In genomic region chr14:89681086-89682018, GRCh38 we compare ENCODE assay signal across 8 cellular contexts.
DNase-seq lines count a peak whose midpoint lies in the region; ATAC-seq and TF ChIP-seq lines count a peak whose summit lies in the region.

No MANE protein-coding gene starts in this region.

- peaks cover 3% of the 10 kb centered on the region for H3K27me3 ChIP-seq in osteoblast (ENCODE audit: insufficient read depth, low read length)

- ATAC-seq in GM18508 (IDR thresholded peaks at IDR 0.05; ENCODE audit: insufficient read depth, unreplicated experiment) (peak; percentile 69), HG02798 (IDR thresholded peaks at IDR 0.05; ENCODE audit: poor library complexity, unreplicated experiment) (peak; percentile 86)

- no peaks in the 10 kb centered on the region for H3K36me3 ChIP-seq in SK-N-MC (ENCODE audit: insufficient read depth, low read length)
- no peaks in the 10 kb centered on the region for H3K36me3 ChIP-seq in osteoblast (ENCODE audit: insufficient read depth, low read length)

- H3K4me3 ChIP-seq in SK-N-MC (no peak overlapping the region), osteoblast (ENCODE audit: insufficient read depth, low read length) (no peak overlapping the region)

- peak overlapping the region; percentile 7; the same call in 1 of the 2 replicates for H3K27ac ChIP-seq in SK-N-MC
- H3K27ac ChIP-seq in osteoblast (ENCODE audit: low read depth, low read length) = no peak overlapping the region

- DNase-seq in SK-N-MC (ENCODE audit: low read depth, low spot score) = no peak
- peak; percentile 8 for DNase-seq in effector CD4-positive, alpha-beta T cell
- peak; percentile 44 to 53 for DNase-seq in stimulated activated CD8-positive, alpha-beta memory T cell treated with anti-CD3 and anti-CD28 coated beads, Interleukin-7, amount 100 ng/mL, for 4 hours (ENCODE audit: low read depth in 2 of 2)
- no peak for DNase-seq in NCI-H2196 treated with DMSO at 0.1 percent for 48 hours (lab: John Stamatoyannopoulos, UW; ENCODE audit: unreplicated experiment)
- no peak for DNase-seq in osteoblast (ENCODE audit: insufficient read length, low spot score, missing footprints)
- DNase-seq in NCI-H1436 treated with DMSO at 0.1 percent for 48 hours (lab: John Stamatoyannopoulos, UW) = no peak

- no peaks in the 10 kb centered on the region for H3K4me1 ChIP-seq in osteoblast (ENCODE audit: insufficient read depth, low read length)

- no peak overlapping the region for H3K4me2 ChIP-seq in osteoblast (ENCODE audit: insufficient read depth, low read length)

- H2AFZ ChIP-seq in osteoblast (ENCODE audit: low read length) = no peak overlapping the region

- no peaks in the 10 kb centered on the region for H3K79me2 ChIP-seq in osteoblast (ENCODE audit: insufficient read depth, low read length)

- H4K20me1 ChIP-seq in osteoblast (ENCODE audit: insufficient read depth, low read length) = no peaks in the 10 kb centered on the region

- H3K9ac ChIP-seq in SK-N-MC (ENCODE audit: insufficient read length) = no peak overlapping the region

- H3K9me3 ChIP-seq in SK-N-MC (ENCODE audit: low read depth, low read length) = no peaks in the 10 kb centered on the region
- no peaks in the 10 kb centered on the region for H3K9me3 ChIP-seq in osteoblast (ENCODE audit: low read depth, low read length)

- TF ChIP-seq CTCF in osteoblast (IDR thresholded peaks at IDR 0.05; ENCODE audit: extremely low read depth, low read depth, low read length) = no peak

Comparison
In these comparisons a context has a peak if more than half of its experiments do, and no peak if none do; other contexts are left out.
1. DNase-seq: peak in effector CD4-positive, alpha-beta T cell (single experiment) and stimulated activated CD8-positive, alpha-beta memory T cell treated with anti-CD3 and anti-CD28 coated beads, Interleukin-7, amount 100 ng/mL, for 4 hours (2 of 2); none in SK-N-MC (single experiment), NCI-H2196 treated with DMSO at 0.1 percent for 48 hours (single experiment), osteoblast (single experiment) and NCI-H1436 treated with DMSO at 0.1 percent for 48 hours (single experiment).